ENCODE assay signal across 31 cellular contexts in the genomic region with DNA sequence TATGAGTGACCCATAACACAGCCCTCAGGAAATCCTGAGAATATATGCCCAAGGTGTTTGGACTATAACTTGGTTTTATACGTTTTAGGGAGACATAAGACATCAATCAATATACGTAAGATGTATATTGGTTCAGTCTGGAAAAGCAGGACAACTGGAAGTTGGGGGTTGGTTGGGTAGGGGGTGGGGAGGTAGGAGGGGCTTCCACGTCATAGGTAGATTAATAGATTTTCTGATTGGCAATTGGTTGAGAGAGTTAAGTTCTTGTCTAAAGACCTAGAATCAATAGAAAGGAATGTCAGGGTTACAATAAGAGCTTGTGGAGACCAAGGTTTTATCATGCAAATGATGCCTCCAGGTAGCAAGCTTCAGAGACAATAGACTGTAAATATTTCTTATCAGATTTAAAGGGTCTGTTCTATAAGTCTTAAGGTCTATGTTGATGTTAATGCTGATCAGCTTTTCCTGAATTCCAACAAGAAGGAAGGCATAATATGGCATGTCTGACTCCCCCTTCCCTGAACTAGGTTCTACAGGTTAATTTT.
"Had no signal": no experiment of that assay in that cellular context is flagged by ENCODE, and none has a peak within 500 bp of the region (broad histone marks: within the 10 kb centered on the region; RNA-seq: fewer than 3 reads in every experiment).

No MANE protein-coding gene starts in this region.

- H3K36me3 Mint-ChIP-seq: activated CD8-positive, alpha-beta memory T cell treated with anti-CD3 and anti-CD28 coated beads, Interleukin-2, amount 10 ng/mL, durations not matched to agents 7 days and 5 days; activated naive CD4-positive, alpha-beta T cell treated with anti-CD3 and anti-CD28 coated beads, Interleukin-2, amount 50 U/mL, for 72 hours; brain had no signal

- H3K27ac Mint-ChIP-seq: activated B cell treated with CpG ODN at 0.5 μM for 24 hours; activated CD4-positive, alpha-beta T cell treated with anti-CD3 and anti-CD28 coated beads, Interleukin-2, amount 10 ng/mL, durations not matched to agents 24 days and 14 days; activated CD8-positive, alpha-beta memory T cell treated with anti-CD3 and anti-CD28 coated beads, Interleukin-2, amount 10 ng/mL, durations not matched to agents 7 days and 5 days; activated naive CD4-positive, alpha-beta T cell treated with anti-CD3 and anti-CD28 coated beads, Interleukin-2, amount 50 U/mL, for 72 hours; activated naive CD8-positive, alpha-beta T cell treated with anti-CD3 and anti-CD28 coated beads, Interleukin-2, amount 50 U/mL, for 24 hours; activated T-cell treated with anti-CD3 and anti-CD28 coated beads, Interleukin-2, amount 50 U/mL, for 24 hours; activated T-helper 1 cell treated with anti-CD3 and anti-CD28 coated beads, Interleukin-12 subunit alpha, Interleukin-12 subunit beta, Interleukin-2, Interleukin-4 antibody, amounts not matched to agents 30 ng/mL and 10 ng/mL and 1 ng/mL, durations not matched to agents 14 hours and 24 hours and 36 hours; brain; T-helper 2 cell treated with Interferon-gamma antibody and Interleukin-4, amounts not matched to agents 5 μg/mL and 100 μg/mL, for 36 hours had no signal

- H3K36me3 ChIP-seq: SJCRH30 had no signal

- DNase-seq: activated B cell treated with CpG ODN at 0.5 μM for 24 hours; activated CD4-positive, alpha-beta T cell treated with anti-CD3 and anti-CD28 coated beads for 1 hour; activated CD4-positive, alpha-beta T cell treated with anti-CD3 and anti-CD28 coated beads, Interleukin-2, amount 10 ng/mL, durations not matched to agents 24 days and 14 days; activated CD4-positive, alpha-beta T cell treated with anti-CD3 and anti-CD28 coated beads, Interleukin-2, amount 50 U/mL, for 48 hours; activated CD8-positive, alpha-beta memory T cell treated with anti-CD3 and anti-CD28 coated beads, Interleukin-2, amount 10 ng/mL, durations not matched to agents 7 days and 5 days; activated effector memory CD4-positive, alpha-beta T cell treated with Interleukin-2 at 50 U/mL for 16 hours; activated naive CD4-positive, alpha-beta T cell treated with Interleukin-2 at 50 U/mL for 16 hours; activated naive CD8-positive, alpha-beta T cell treated with anti-CD3 and anti-CD28 coated beads, Interleukin-2, amount 50 U/mL, for 24 hours; activated T-cell treated with anti-CD3 and anti-CD28 coated beads, Interleukin-2, amount 50 U/mL, for 24 hours; amniotic stem cell; MV-4-11; NCI-H1105; NCI-H1436; NCI-H1694 treated with DMSO at 0.1 percent for 48 hours; NCI-H2029 treated with DMSO at 0.1 percent for 48 hours; NCI-H345; NCI-H510A; NCI-H526 treated with DMSO at 0.1 percent for 48 hours; NCI-H82; OCI-M1; Right ventricle myocardium superior; SJCRH30; SW 1271 had no signal

- H3K9me3 ChIP-seq: SJCRH30 had no signal

- H3K4me1 ChIP-seq: SJCRH30 had no signal

- H3K4me3 ChIP-seq: SJCRH30 had no signal

- H3K4me3 Mint-ChIP-seq: activated B cell treated with CpG ODN at 0.5 μM for 24 hours; activated CD4-positive, alpha-beta T cell treated with anti-CD3 and anti-CD28 coated beads, Interleukin-2, amount 10 ng/mL, durations not matched to agents 24 days and 14 days; activated CD8-positive, alpha-beta memory T cell treated with anti-CD3 and anti-CD28 coated beads, Interleukin-2, amount 10 ng/mL, durations not matched to agents 7 days and 5 days; activated naive CD8-positive, alpha-beta T cell treated with anti-CD3 and anti-CD28 coated beads, Interleukin-2, amount 50 U/mL, for 24 hours; activated T-cell treated with anti-CD3 and anti-CD28 coated beads, Interleukin-2, amount 50 U/mL, for 24 hours; activated T-helper 1 cell treated with anti-CD3 and anti-CD28 coated beads, Interleukin-12 subunit alpha, Interleukin-12 subunit beta, Interleukin-2, Interleukin-4 antibody, amounts not matched to agents 30 ng/mL and 10 ng/mL and 1 ng/mL, durations not matched to agents 14 hours and 24 hours and 36 hours; brain; T-helper 2 cell treated with Interferon-gamma antibody and Interleukin-4, amounts not matched to agents 5 μg/mL and 100 μg/mL, for 36 hours had no signal

- H3K27ac ChIP-seq: KMS-11, RWPE1, SJCRH30 had no signal

- H3K4me1 Mint-ChIP-seq: activated B cell treated with CpG ODN at 0.5 μM for 24 hours; activated CD4-positive, alpha-beta T cell treated with anti-CD3 and anti-CD28 coated beads, Interleukin-2, amount 10 ng/mL, durations not matched to agents 24 days and 14 days; activated CD8-positive, alpha-beta memory T cell treated with anti-CD3 and anti-CD28 coated beads, Interleukin-2, amount 10 ng/mL, durations not matched to agents 7 days and 5 days; activated naive CD8-positive, alpha-beta T cell treated with anti-CD3 and anti-CD28 coated beads, Interleukin-2, amount 50 U/mL, for 24 hours; brain had no signal

- H3K4me2 ChIP-seq: KMS-11 had no signal

- H3K27me3 ChIP-seq: SJCRH30 had no signal

- H3K9ac ChIP-seq: KMS-11 had no signal

- H3K27me3 Mint-ChIP-seq: activated B cell treated with CpG ODN at 0.5 μM for 24 hours; activated CD4-positive, alpha-beta T cell treated with anti-CD3 and anti-CD28 coated beads, Interleukin-2, amount 10 ng/mL, durations not matched to agents 24 days and 14 days; activated CD8-positive, alpha-beta memory T cell treated with anti-CD3 and anti-CD28 coated beads, Interleukin-2, amount 10 ng/mL, durations not matched to agents 7 days and 5 days; activated naive CD8-positive, alpha-beta T cell treated with anti-CD3 and anti-CD28 coated beads, Interleukin-2, amount 50 U/mL, for 24 hours; activated T-cell treated with anti-CD3 and anti-CD28 coated beads, Interleukin-2, amount 50 U/mL, for 24 hours had no signal

- ATAC-seq: activated CD8-positive, alpha-beta memory T cell treated with anti-CD3 and anti-CD28 coated beads, Interleukin-2, amount 10 ng/mL, durations not matched to agents 7 days and 5 days; activated naive CD4-positive, alpha-beta T cell treated with anti-CD3 and anti-CD28 coated beads, Interleukin-2, amount 50 U/mL, for 72 hours; activated naive CD8-positive, alpha-beta T cell treated with anti-CD3 and anti-CD28 coated beads, Interleukin-2, amount 50 U/mL, for 24 hours; Panc1; SK-N-SH treated with all-trans-retinoic acid at 6 μM for 48 hours had no signal

- H3K9me3 Mint-ChIP-seq: activated CD4-positive, alpha-beta T cell treated with anti-CD3 and anti-CD28 coated beads, Interleukin-2, amount 10 ng/mL, durations not matched to agents 24 days and 14 days; activated T-cell treated with anti-CD3 and anti-CD28 coated beads, Interleukin-2, amount 50 U/mL, for 24 hours; activated T-helper 1 cell treated with anti-CD3 and anti-CD28 coated beads, Interleukin-12 subunit alpha, Interleukin-12 subunit beta, Interleukin-2, Interleukin-4 antibody, amounts not matched to agents 30 ng/mL and 10 ng/mL and 1 ng/mL, durations not matched to agents 14 hours and 24 hours and 36 hours; T-helper 2 cell treated with Interferon-gamma antibody and Interleukin-4, amounts not matched to agents 5 μg/mL and 100 μg/mL, for 36 hours had no signal
